1 cellular context compared by ENCODE assay signal in the genomic region with DNA sequence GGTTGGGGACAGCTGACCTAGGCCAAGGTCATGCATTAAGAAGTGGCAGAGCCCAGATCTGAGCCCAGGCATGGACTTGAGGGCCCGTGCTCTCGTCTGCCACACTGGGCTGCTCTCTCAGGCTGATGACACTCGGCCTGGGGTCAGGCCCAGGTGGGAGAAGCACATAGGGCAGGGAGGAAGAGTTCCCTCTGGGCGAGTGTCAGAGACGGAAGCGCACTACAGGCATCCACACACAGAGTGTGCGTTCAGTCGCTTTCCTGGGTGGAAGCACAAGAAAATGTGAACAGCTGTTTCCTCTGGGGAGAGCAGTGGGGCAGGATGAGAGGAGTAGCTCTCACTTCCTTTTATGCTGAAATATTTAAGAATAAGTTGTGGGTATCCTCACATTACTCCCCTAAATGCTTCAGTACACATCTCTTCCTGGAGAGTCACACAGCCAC.
A peak's percentile ranks its signal among the peaks of the same experiment; 100 is the strongest.
TF ChIP-seq lines count a peak whose summit lies in the region.

No MANE protein-coding gene starts in this region.

TF ChIP-seq in GM12878, 131 proteins besides CTCF, POLR2A, EP300 and RAD21:
- TF ChIP-seq, protein P1, sequence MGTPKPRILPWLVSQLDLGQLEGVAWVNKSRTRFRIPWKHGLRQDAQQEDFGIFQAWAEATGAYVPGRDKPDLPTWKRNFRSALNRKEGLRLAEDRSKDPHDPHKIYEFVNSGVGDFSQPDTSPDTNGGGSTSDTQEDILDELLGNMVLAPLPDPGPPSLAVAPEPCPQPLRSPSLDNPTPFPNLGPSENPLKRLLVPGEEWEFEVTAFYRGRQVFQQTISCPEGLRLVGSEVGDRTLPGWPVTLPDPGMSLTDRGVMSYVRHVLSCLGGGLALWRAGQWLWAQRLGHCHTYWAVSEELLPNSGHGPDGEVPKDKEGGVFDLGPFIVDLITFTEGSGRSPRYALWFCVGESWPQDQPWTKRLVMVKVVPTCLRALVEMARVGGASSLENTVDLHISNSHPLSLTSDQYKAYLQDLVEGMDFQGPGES (IDR thresholded peaks at IDR 0.05), result no peak
- TF ChIP-seq, protein P2, sequence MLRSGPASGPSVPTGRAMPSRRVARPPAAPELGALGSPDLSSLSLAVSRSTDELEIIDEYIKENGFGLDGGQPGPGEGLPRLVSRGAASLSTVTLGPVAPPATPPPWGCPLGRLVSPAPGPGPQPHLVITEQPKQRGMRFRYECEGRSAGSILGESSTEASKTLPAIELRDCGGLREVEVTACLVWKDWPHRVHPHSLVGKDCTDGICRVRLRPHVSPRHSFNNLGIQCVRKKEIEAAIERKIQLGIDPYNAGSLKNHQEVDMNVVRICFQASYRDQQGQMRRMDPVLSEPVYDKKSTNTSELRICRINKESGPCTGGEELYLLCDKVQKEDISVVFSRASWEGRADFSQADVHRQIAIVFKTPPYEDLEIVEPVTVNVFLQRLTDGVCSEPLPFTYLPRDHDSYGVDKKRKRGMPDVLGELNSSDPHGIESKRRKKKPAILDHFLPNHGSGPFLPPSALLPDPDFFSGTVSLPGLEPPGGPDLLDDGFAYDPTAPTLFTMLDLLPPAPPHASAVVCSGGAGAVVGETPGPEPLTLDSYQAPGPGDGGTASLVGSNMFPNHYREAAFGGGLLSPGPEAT (IDR thresholded peaks at IDR 0.05; ENCODE audit: low read depth), result 0 out of 2 replicates have a peak, but pooled peaks have one; percentile 25
- TF ChIP-seq NR2F1 (conservative IDR thresholded peaks at IDR 0.05) (peak; percentile 18; the same call in 1 of the 2 replicates), CBFB (IDR thresholded peaks at IDR 0.05; ENCODE audit: low read depth) (no peak), IKZF1 (conservative IDR thresholded peaks at IDR 0.05) (peak; percentile 85), IKZF2 (IDR thresholded peaks at IDR 0.05) (peak; percentile 44 to 62), EED (IDR thresholded peaks at IDR 0.05; ENCODE audit: low read depth) (peak; percentile 76), MEF2B (IDR thresholded peaks at IDR 0.05; ENCODE audit: partially characterized antibody, poor library complexity, severe bottlenecking) (peak; percentile 27), SPI1 (IDR thresholded peaks at IDR 0.05; ENCODE audit: borderline replicate concordance, insufficient read depth, low read depth, low read length) (peak; percentile 80; the same call in 1 of the 2 replicates), TCF12 (IDR thresholded peaks at IDR 0.05; ENCODE audit: low read depth, low read length) (peak; percentile 60; the same call in 1 of the 2 replicates)
- TF ChIP-seq, protein P3, sequence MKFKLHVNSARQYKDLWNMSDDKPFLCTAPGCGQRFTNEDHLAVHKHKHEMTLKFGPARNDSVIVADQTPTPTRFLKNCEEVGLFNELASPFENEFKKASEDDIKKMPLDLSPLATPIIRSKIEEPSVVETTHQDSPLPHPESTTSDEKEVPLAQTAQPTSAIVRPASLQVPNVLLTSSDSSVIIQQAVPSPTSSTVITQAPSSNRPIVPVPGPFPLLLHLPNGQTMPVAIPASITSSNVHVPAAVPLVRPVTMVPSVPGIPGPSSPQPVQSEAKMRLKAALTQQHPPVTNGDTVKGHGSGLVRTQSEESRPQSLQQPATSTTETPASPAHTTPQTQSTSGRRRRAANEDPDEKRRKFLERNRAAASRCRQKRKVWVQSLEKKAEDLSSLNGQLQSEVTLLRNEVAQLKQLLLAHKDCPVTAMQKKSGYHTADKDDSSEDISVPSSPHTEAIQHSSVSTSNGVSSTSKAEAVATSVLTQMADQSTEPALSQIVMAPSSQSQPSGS (IDR thresholded peaks at IDR 0.05; ENCODE audit: low read length), result 0 out of 2 replicates have a peak, but pooled peaks have one; percentile 8
